18 cellular contexts compared by ENCODE assay signal in the genomic region with DNA sequence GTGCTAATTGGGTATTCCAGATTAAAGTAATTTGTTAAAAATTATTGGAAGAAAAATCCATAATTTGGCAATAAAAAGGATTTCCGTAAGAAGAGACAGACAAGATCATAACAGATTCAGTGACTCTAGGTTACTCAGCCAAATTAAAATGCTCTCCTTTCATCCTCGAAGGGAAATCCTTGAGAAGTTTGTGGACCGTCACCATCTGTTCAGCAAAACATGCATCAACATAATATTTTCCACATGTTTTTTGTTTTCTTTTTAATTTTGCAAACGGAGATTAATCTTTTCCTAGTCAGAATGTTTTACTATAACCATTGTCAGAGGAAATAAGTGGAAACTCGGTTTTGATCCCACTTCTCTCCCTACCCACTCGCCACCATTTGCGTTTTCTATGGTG.
DNase-seq lines count a peak whose midpoint lies in the region; FAIRE-seq and TF ChIP-seq lines count a peak whose summit lies in the region.
"Had no signal": no experiment of that assay in that cellular context is flagged by ENCODE, and none has a peak within 500 bp of the region (broad histone marks: within the 10 kb centered on the region; RNA-seq: fewer than 3 reads in every experiment).

No MANE protein-coding gene starts in this region.

- TF ChIP-seq CTCF in astrocyte (IDR thresholded peaks at IDR 0.05; ENCODE audit: insufficient read depth, low read depth, low read length) = no peak

- H3K4me1 Mint-ChIP-seq in astrocyte (ENCODE audit: low read depth, unreplicated experiment) = peaks cover 20% of the 10 kb centered on the region

- no peak overlapping the region for H3K4me3 Mint-ChIP-seq in astrocyte (ENCODE audit: unreplicated experiment)
- H3K4me3 Mint-ChIP-seq: H9 had no signal

- H3K27ac ChIP-seq in ACC112 (ENCODE audit: low read depth, low read length) (peak overlapping the region; percentile 38), astrocyte (ENCODE audit: low read depth, low read length) (no peak overlapping the region)
- H3K27ac ChIP-seq: C4-2B, SK-N-MC had no signal

- H3K4me3 ChIP-seq in ACC112 (ENCODE audit: low read depth, low read length) (no peak overlapping the region; the same call in 1 of the 2 replicates), astrocyte (ENCODE audit: insufficient read depth, low read depth, low read length) (no peak overlapping the region)
- H3K4me3 ChIP-seq: SK-N-MC had no signal

- no peak overlapping the region for H3K27ac Mint-ChIP-seq in astrocyte (ENCODE audit: unreplicated experiment)
- H3K27ac Mint-ChIP-seq: H9 had no signal

- peak overlapping the region; percentile 58 for H3K4me2 ChIP-seq in astrocyte (ENCODE audit: low read length)

- H3K27me3 Mint-ChIP-seq in astrocyte (ENCODE audit: low read depth, unreplicated experiment) = no peaks in the 10 kb centered on the region

- H3K79me2 ChIP-seq in ACC112 (ENCODE audit: control insufficient read depth, insufficient read depth, low read length, unreplicated experiment) (no peaks in the 10 kb centered on the region), astrocyte (ENCODE audit: insufficient read depth, low read length) (no peaks in the 10 kb centered on the region)

- H3K36me3 ChIP-seq in ACC112 (ENCODE audit: insufficient read depth, low read length) = no peaks in the 10 kb centered on the region
- H3K36me3 ChIP-seq in astrocyte (ENCODE audit: insufficient read depth, low read length) = no peaks in the 10 kb centered on the region

- no peak overlapping the region for H3K9ac ChIP-seq in astrocyte (ENCODE audit: low read length)

- H3K9me3 ChIP-seq in astrocyte (ENCODE audit: insufficient read depth, low read depth, low read length) = no peaks in the 10 kb centered on the region

- no peaks in the 10 kb centered on the region for H3K36me3 Mint-ChIP-seq in astrocyte (ENCODE audit: low read depth, unreplicated experiment)

- no peaks in the 10 kb centered on the region for H4K20me1 ChIP-seq in astrocyte (ENCODE audit: insufficient read depth, low read length)

- H3K9me3 Mint-ChIP-seq in astrocyte (ENCODE audit: unreplicated experiment) = no peaks in the 10 kb centered on the region
- H3K9me3 Mint-ChIP-seq: H9 had no signal

- H3K4me1 ChIP-seq in ACC112 (ENCODE audit: control insufficient read depth, insufficient read depth, low read length, unreplicated experiment) (peaks cover 40% of the 10 kb centered on the region), astrocyte (ENCODE audit: insufficient read depth, low read length) (peaks cover 17% of the 10 kb centered on the region)

- DNase-seq in GM03348 (ENCODE audit: low spot score) (peak; percentile 29), astrocyte (ENCODE audit: low read depth) (no peak), fibroblast of peridontal ligament (ENCODE audit: extremely low read depth) (peak; percentile 55), NCI-H1694 treated with DMSO at 0.1 percent for 48 hours (lab: John Stamatoyannopoulos, UW) (no peak), NCI-H345 treated with DMSO at 0.1 percent for 48 hours (lab: John Stamatoyannopoulos, UW; ENCODE audit: unreplicated experiment) (no peak), T-helper 2 cell (no peak)
- no peak for DNase-seq in activated naive CD4-positive, alpha-beta T cell treated with anti-CD3 and anti-CD28 coated beads, Interleukin-2, amount 50 U/mL, for 16 hours
- DNase-seq: 8988T, DMS79, H9, NCI-H1092 treated with DMSO at 0.1 percent for 48 hours, NCI-H510A, NCI-H748 treated with DMSO at 0.1 percent for 48 hours, OCI-M1, SHP77 had no signal

- no peaks in the 10 kb centered on the region for H3K27me3 ChIP-seq in ACC112 (ENCODE audit: insufficient read depth, low read length)
- H3K27me3 ChIP-seq in astrocyte (ENCODE audit: insufficient read depth, low read length) = no peaks in the 10 kb centered on the region

- H2AFZ ChIP-seq in ACC112 (ENCODE audit: low read length, unreplicated experiment) = no peak overlapping the region
- no peak overlapping the region for H2AFZ ChIP-seq in astrocyte (ENCODE audit: low read depth, low read length)

- no peak for FAIRE-seq in astrocyte (lab: Jason Lieb, UNC)

Comparison
In these comparisons a context has a peak if more than half of its experiments do, and no peak if none do; other contexts are left out.
1. DNase-seq: peak in GM03348 (single experiment) and fibroblast of peridontal ligament (single experiment); none in astrocyte (single experiment), NCI-H1694 treated with DMSO at 0.1 percent for 48 hours (single experiment), NCI-H345 treated with DMSO at 0.1 percent for 48 hours (single experiment), T-helper 2 cell (0 of 5) and activated naive CD4-positive, alpha-beta T cell treated with anti-CD3 and anti-CD28 coated beads, Interleukin-2, amount 50 U/mL, for 16 hours (single experiment).